ENCODE assay signal across 9 cellular contexts in the genomic region with DNA sequence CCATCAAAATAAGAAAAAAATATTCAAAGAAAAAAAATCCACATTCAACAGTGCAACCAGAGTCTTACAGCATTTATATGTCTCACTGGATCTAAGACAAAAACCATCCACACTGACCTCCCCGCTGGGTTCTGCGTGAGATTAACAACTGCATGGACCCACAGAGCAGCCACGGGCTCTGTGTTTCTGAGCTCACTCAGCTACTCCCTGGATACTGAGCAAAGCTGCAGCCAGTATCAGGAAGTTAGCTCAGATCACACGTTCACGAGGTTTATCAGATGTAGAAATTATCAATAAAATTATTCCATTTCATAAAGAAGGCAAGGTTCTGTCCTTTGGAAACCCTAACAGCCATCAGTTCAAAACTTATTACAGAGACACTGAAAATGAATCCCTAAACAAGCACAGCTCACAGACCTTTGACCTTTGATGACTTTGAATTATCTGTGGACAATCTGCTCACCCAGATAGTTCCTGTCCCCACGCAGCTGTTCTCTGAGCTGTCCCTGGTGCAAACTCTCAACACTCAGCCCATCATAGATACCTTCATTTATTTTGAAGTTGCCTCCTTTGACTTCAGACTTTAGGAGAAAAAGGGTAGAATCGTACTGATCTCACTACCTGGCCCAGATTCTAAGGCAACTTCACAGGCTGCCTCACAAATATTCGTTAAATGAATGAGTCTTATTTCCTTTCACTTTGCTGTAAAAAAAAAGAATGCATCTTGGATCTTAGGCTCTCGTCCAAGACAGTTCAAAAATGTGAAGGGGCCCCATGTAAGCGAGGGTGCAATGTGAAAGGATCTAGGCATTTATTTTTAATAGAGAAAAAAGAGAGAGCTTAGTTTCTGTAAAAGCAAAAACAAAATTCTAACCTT.
DNase-seq lines count a peak whose midpoint lies in the region; ATAC-seq and TF ChIP-seq lines count a peak whose summit lies in the region.
"Had no signal": no experiment of that assay in that cellular context is flagged by ENCODE, and none has a peak within 500 bp of the region (broad histone marks: within the 10 kb centered on the region; RNA-seq: fewer than 3 reads in every experiment).

No MANE protein-coding gene starts in this region.

- peak overlapping the region; percentile 67 for H3K4me3 Mint-ChIP-seq in activated naive CD4-positive, alpha-beta T cell treated with anti-CD3 and anti-CD28 coated beads, Interleukin-2, amount 50 U/mL, for 24 hours
- H3K4me3 Mint-ChIP-seq in mesothelial cell of epicardium = peak overlapping the region; percentile 42

- peak overlapping the region; percentile 29 to 54 (median 43) for H3K27ac ChIP-seq in transverse colon

- peaks cover 8% of the 10 kb centered on the region for H3K36me3 Mint-ChIP-seq in activated naive CD4-positive, alpha-beta T cell treated with anti-CD3 and anti-CD28 coated beads, Interleukin-2, amount 50 U/mL, for 24 hours
- H3K36me3 Mint-ChIP-seq in mesothelial cell of epicardium = peaks cover 21% of the 10 kb centered on the region

- H3K27me3 ChIP-seq in adipocyte (replicated peaks; ENCODE audit: control insufficient read depth, insufficient read depth, low read length) (no peaks in the 10 kb centered on the region), transverse colon (no peaks in the 10 kb centered on the region)

- ATAC-seq in HG03521 (IDR thresholded peaks at IDR 0.05; ENCODE audit: unreplicated experiment) = no peak

- H3K4me3 ChIP-seq in adipocyte (ENCODE audit: low read length) (peak overlapping the region; percentile 55), transverse colon (no peak overlapping the region)

- DNase-seq in activated naive CD4-positive, alpha-beta T cell treated with anti-CD3 and anti-CD28 coated beads, Interleukin-2, amount 50 U/mL, for 16 hours = no peak
- DNase-seq in adipocyte (ENCODE audit: low read depth) = peak; percentile 43
- DNase-seq in mesothelial cell of epicardium (ENCODE audit: low spot score in 2 of 2, unreplicated experiment in 2 of 2) = no peak
- DNase-seq in transverse colon = no peak
- no peak for DNase-seq in NCI-H1930 (lab: John Stamatoyannopoulos, UW)
- DNase-seq in stimulated activated CD4-positive, alpha-beta T cell treated with anti-CD3 and anti-CD28 coated beads, Interleukin-4, amount 100 ng/mL, for 24 hours = no peak
- DNase-seq: NCI-H526 had no signal

- H3K36me3 ChIP-seq in adipocyte (ENCODE audit: control insufficient read depth, insufficient read depth, low read length, severe bottlenecking) (peaks cover 11% of the 10 kb centered on the region), transverse colon (no peaks in the 10 kb centered on the region)

- intact Hi-C loops in transverse colon (cut with DNase I; ENCODE audit: low total_unique reads) = no loop called here

- H3K4me1 ChIP-seq in adipocyte (ENCODE audit: control insufficient read depth, insufficient read depth, low read length) (peaks cover 14% of the 10 kb centered on the region), transverse colon (peaks cover 12 to 31% (median 18%) of the 10 kb centered on the region in 4 donors)

- H3K9me3 ChIP-seq in adipocyte (ENCODE audit: control insufficient read depth, low read length) = no peaks in the 10 kb centered on the region
- no peaks in the 10 kb centered on the region for H3K9me3 ChIP-seq in transverse colon

- H3K27me3 Mint-ChIP-seq in activated naive CD4-positive, alpha-beta T cell treated with anti-CD3 and anti-CD28 coated beads, Interleukin-2, amount 50 U/mL, for 24 hours = no peaks in the 10 kb centered on the region
- no peaks in the 10 kb centered on the region for H3K27me3 Mint-ChIP-seq in mesothelial cell of epicardium (ENCODE audit: low read depth)

- H3K4me1 Mint-ChIP-seq in activated naive CD4-positive, alpha-beta T cell treated with anti-CD3 and anti-CD28 coated beads, Interleukin-2, amount 50 U/mL, for 24 hours = peaks cover 57% of the 10 kb centered on the region
- H3K4me1 Mint-ChIP-seq in mesothelial cell of epicardium = peaks cover 42% of the 10 kb centered on the region

- TF ChIP-seq EP300 in transverse colon (IDR thresholded peaks at IDR 0.05; ENCODE audit: low read depth) = no peak

- WGBS in transverse colon (ENCODE audit: low coverage in 1 of 2), 2 donors = 25 to 31% methylated on average over 8 to 10 of the region's 10 CpGs

- TF ChIP-seq CTCF in mesothelial cell of epicardium (IDR thresholded peaks at IDR 0.05; ENCODE audit: unreplicated experiment) (no peak), transverse colon (IDR thresholded peaks at IDR 0.05) (no peak)

- H3K9me3 Mint-ChIP-seq in activated naive CD4-positive, alpha-beta T cell treated with anti-CD3 and anti-CD28 coated beads, Interleukin-2, amount 50 U/mL, for 24 hours = peaks cover 4% of the 10 kb centered on the region
- peaks cover 12% of the 10 kb centered on the region for H3K9me3 Mint-ChIP-seq in mesothelial cell of epicardium

- H3K9ac ChIP-seq in adipocyte (ENCODE audit: low read length) = peak overlapping the region; percentile 30

- no peak for TF ChIP-seq POLR2A in transverse colon (IDR thresholded peaks at IDR 0.05)

- peak overlapping the region; percentile 18 for H3K27ac Mint-ChIP-seq in activated naive CD4-positive, alpha-beta T cell treated with anti-CD3 and anti-CD28 coated beads, Interleukin-2, amount 50 U/mL, for 24 hours
- H3K27ac Mint-ChIP-seq in mesothelial cell of epicardium = peak overlapping the region; percentile 93

- in situ Hi-C loops in transverse colon (cut with MboI; ENCODE audit: low pct_ligation_motif_present in 1 of 4, low pct_unique_long_range_greater_than_20kb in 1 of 4, low sequenced_read_pairs in 3 of 4) = no loop called here
